30 cellular contexts compared by ENCODE assay signal in the genomic region with DNA sequence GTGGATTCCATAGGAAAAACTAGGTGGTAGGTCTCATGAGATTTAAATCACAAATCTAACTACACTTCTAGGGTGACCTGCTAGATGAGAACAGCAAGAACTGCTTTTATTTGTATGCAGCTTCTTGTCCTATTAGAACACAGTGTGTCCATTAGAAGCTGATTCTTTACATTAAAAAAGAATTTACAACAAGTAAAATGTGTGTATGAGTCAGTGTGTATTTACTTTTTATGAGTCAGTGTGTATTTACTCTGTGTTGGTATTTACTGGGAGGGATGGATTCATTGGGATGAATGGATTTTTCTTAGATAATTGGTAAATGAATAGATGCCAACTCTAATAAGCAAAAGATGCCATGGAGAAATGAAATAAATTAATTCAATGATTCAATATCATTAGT. TPM values are rescaled to one million over a fixed set of nuclear protein-coding genes. Genes with fewer than 3 reads are reported as not detected.
"Had no signal": no experiment of that assay in that cellular context is flagged by ENCODE, and none has a peak within 500 bp of the region (broad histone marks: within the 10 kb centered on the region; RNA-seq: fewer than 3 reads in every experiment).

No MANE protein-coding gene starts in this region.

- H3K4me2 ChIP-seq: hepatocyte had no signal

- H3K79me2 ChIP-seq: hepatocyte had no signal

- H3K9me3 ChIP-seq: gastrocnemius medialis, ovary, prostate gland, suprapubic skin, tibial artery, upper lobe of right lung had no signal

- H3K36me3 ChIP-seq: gastrocnemius medialis, ovary, prostate gland, suprapubic skin, tibial artery, upper lobe of right lung had no signal

- H3K4me3 ChIP-seq: gastrocnemius medialis, hepatocyte, ovary, prostate gland, skin epidermis, suprapubic skin, tibial artery, upper lobe of right lung had no signal

- DNase-seq: activated CD4-positive, alpha-beta T cell treated with anti-CD3 and anti-CD28 coated beads for 36 hours; activated CD4-positive, CD25-positive, alpha-beta regulatory T cell; activated naive CD4-positive, alpha-beta T cell; activated T-cell treated with anti-CD3 and anti-CD28 coated beads for 4 hours; activated T-cell treated with anti-CD3 and anti-CD28 coated beads, Interleukin-2, amount 50 U/mL, for 72 hours; dermis blood vessel endothelial cell; effector CD4-positive, alpha-beta T cell; gastrocnemius medialis; glutamatergic neuron; left ventricle myocardium superior; mammary epithelial cell; naive B cell; ovary; retina; stimulated activated CD4-positive, alpha-beta T cell treated with anti-CD3 and anti-CD28 coated beads, Interleukin-1b, Interleukin-23, amount 100 ng/mL, for 48 hours; stimulated activated CD4-positive, alpha-beta T cell treated with anti-CD3 and anti-CD28 coated beads, Interleukin-4, amount 100 ng/mL, for 4 hours; stimulated activated CD8-positive, alpha-beta memory T cell treated with anti-CD3 and anti-CD28 coated beads, Interleukin-4, amount 100 ng/mL, for 48 hours; stimulated activated naive B cell treated with anti-CD40 and anti-IgM and Interleukin-4, amounts not matched to agents 10 μg/mL and 1 μg/mL and 100 μg/mL, for 72 hours; tibial artery; upper lobe of right lung had no signal

- H3K27ac ChIP-seq: gastrocnemius medialis, hepatocyte, ovary, prostate gland, skin epidermis, suprapubic skin, tibial artery, upper lobe of right lung had no signal

- ATAC-seq: activated CD4-positive, alpha-beta T cell treated with anti-CD3 and anti-CD28 coated beads for 36 hours; activated naive CD4-positive, alpha-beta T cell treated with anti-CD3 and anti-CD28 coated beads, Interleukin-2, amount 50 U/mL, for 72 hours; activated T-cell treated with anti-CD3 and anti-CD28 coated beads, Interleukin-2, amount 50 U/mL, for 72 hours; sciatic nerve; stimulated activated naive B cell treated with anti-CD40 and anti-IgM and Interleukin-4, amounts not matched to agents 10 μg/mL and 1 μg/mL and 100 μg/mL, for 72 hours; upper lobe of right lung had no signal

- H2AFZ ChIP-seq: hepatocyte had no signal

- H3K4me1 ChIP-seq: gastrocnemius medialis, prostate gland, suprapubic skin, upper lobe of right lung had no signal

- FAIRE-seq: colon, keratinocyte had no signal

- H3K27me3 ChIP-seq: gastrocnemius medialis, hepatocyte, ovary, suprapubic skin, tibial artery, upper lobe of right lung had no signal

RNA-seq across cellular contexts. Expression of a gene that starts 40.6 kb away (rescaled TPM):
- total RNA-seq: dermis blood vessel endothelial cell, epithelial cell of proximal tubule, mammary epithelial cell had no signal
- polyA plus RNA-seq: keratinocyte, mammary epithelial cell, neural cell had no signal

RNA-seq across cellular contexts. Expression of a gene that starts 43.4 kb away (rescaled TPM):
- total RNA-seq: gastrocnemius medialis had no signal
